In genomic region chr11:68120212-68121066, GRCh38 we compare ENCODE assay signal across 8 cellular contexts. TPM values are rescaled to one million over a fixed set of nuclear protein-coding genes. Genes with fewer than 3 reads are reported as not detected.
DNase-seq lines count a peak whose midpoint lies in the region; ATAC-seq and TF ChIP-seq lines count a peak whose summit lies in the region.

No MANE protein-coding gene starts in this region.

- no peaks in the 10 kb centered on the region for H3K27me3 Mint-ChIP-seq in nephron (ENCODE audit: low read depth)

- TF ChIP-seq CTCF in foreskin keratinocyte (conservative IDR thresholded peaks at IDR 0.05) (no peak), nephron (IDR thresholded peaks at IDR 0.05; ENCODE audit: unreplicated experiment in 3 of 3) (no peak)

- no peaks in the 10 kb centered on the region for H3K36me3 Mint-ChIP-seq in nephron (ENCODE audit: low read depth)

- ATAC-seq in HG02763 (IDR thresholded peaks at IDR 0.05; ENCODE audit: unreplicated experiment): peak; percentile 19
- peak; percentile 28 for ATAC-seq in foreskin keratinocyte

- no peaks in the 10 kb centered on the region for H3K9me3 Mint-ChIP-seq in nephron

- no peak overlapping the region for H3K27ac ChIP-seq in foreskin keratinocyte

- peak overlapping the region; percentile 95 to 98 (median 97) for H3K4me3 Mint-ChIP-seq in nephron

- DNase-seq in NCI-H146 (lab: John Stamatoyannopoulos, UW): peak; percentile 75
- no peak for DNase-seq in NCI-H146 treated with DMSO at 0.1 percent for 48 hours (lab: John Stamatoyannopoulos, UW; ENCODE audit: unreplicated experiment)
- peak; percentile 15 for DNase-seq in NCI-H774 (lab: John Stamatoyannopoulos, UW)
- DNase-seq in activated T-helper 9 cell treated with anti-CD3 and anti-CD28 coated beads, Interleukin-2, amount 50 U/mL, for 16 hours (ENCODE audit: low read depth): peak; percentile 26
- DNase-seq in foreskin keratinocyte: no peak
- DNase-seq in ureter (ENCODE audit: low spot score): peak; percentile 67

- no peaks in the 10 kb centered on the region for H3K27me3 ChIP-seq in foreskin keratinocyte

- peak overlapping the region; percentile 87 to 96 (median 92) for H3K27ac Mint-ChIP-seq in nephron

- peaks cover 37% of the 10 kb centered on the region for H3K4me1 Mint-ChIP-seq in nephron

- H3K4me1 ChIP-seq in foreskin keratinocyte: no peaks in the 10 kb centered on the region

RNA-seq across cellular contexts. Expression of gene CHKA, which starts 0.7 kb away (rescaled TPM):
- 3.8 and 5.4 TPM in 2 replicates for total RNA-seq in foreskin keratinocyte
- 3.4 and 4.3 TPM in 2 replicates for polyA plus RNA-seq in foreskin keratinocyte
- 66.2 TPM for total RNA-seq in ureter

Comparison
In these comparisons a context has a peak if more than half of its experiments do, and no peak if none do; other contexts are left out.
1. DNase-seq: peak in NCI-H146 (single experiment), NCI-H774 (single experiment), activated T-helper 9 cell treated with anti-CD3 and anti-CD28 coated beads, Interleukin-2, amount 50 U/mL, for 16 hours (single experiment) and ureter (single experiment); none in NCI-H146 treated with DMSO at 0.1 percent for 48 hours (single experiment) and foreskin keratinocyte (0 of 2).
2. RNA of gene CHKA, which starts 0.7 kb away (total RNA-seq): 66.2 TPM in ureter (single experiment); 3.8 to 5.4 TPM in foreskin keratinocyte; every median in the first group is over 10 times any median in the second.